ENCODE assay signal across 8 cellular contexts in the genomic region with DNA sequence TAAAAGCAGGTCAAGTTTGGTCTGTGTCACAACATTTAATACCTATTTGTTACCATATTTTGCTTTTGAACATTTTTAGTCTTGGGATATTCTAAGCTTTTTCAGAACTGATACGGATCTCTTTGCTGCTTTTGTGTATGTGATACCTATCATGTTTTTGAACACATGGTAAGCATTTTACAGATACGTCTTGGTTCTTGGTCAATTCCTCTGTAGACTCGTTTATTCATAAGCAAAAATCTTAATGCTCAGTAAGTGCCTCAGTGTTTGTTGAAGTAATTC. TPM values are rescaled to one million over a fixed set of nuclear protein-coding genes. Genes with fewer than 3 reads are reported as not detected.
DNase-seq lines count a peak whose midpoint lies in the region; ATAC-seq and TF ChIP-seq lines count a peak whose summit lies in the region.

No MANE protein-coding gene starts in this region.

- no peaks in the 10 kb centered on the region for H3K27me3 Mint-ChIP-seq in stimulated activated naive CD8-positive, alpha-beta T cell treated with anti-CD3 and anti-CD28 coated beads, Interleukin-15, Interleukin-2, amounts not matched to agents 100 ng/mL and 50 ng/mL, for 24 hours

- peak overlapping the region; percentile 98 for H3K27ac Mint-ChIP-seq in stimulated activated naive CD8-positive, alpha-beta T cell treated with anti-CD3 and anti-CD28 coated beads, Interleukin-15, Interleukin-2, amounts not matched to agents 100 ng/mL and 50 ng/mL, for 24 hours

- H3K4me1 ChIP-seq in ascending aorta (peaks cover 3 to 10% of the 10 kb centered on the region in 2 donors), lung (ENCODE audit: control insufficient read depth in 2 of 2, insufficient read depth in 2 of 2, low read length in 2 of 2) (peaks cover 0 to 2% of the 10 kb centered on the region in 2 donors), aorta (ENCODE audit: control insufficient read depth in 1 of 2, insufficient read depth in 2 of 2, low read length in 2 of 2) (no peaks in the 10 kb centered on the region)

- H3K9me3 ChIP-seq in ascending aorta (no peaks in the 10 kb centered on the region), lung (ENCODE audit: control insufficient read depth in 2 of 2, insufficient read depth in 1 of 2, low read length in 1 of 2) (peaks cover 0 to 2% of the 10 kb centered on the region in 2 donors), aorta (ENCODE audit: control insufficient read depth, low read length) (no peaks in the 10 kb centered on the region)

- no peak for DNase-seq in stimulated activated naive CD8-positive, alpha-beta T cell treated with anti-CD3 and anti-CD28 coated beads, Interleukin-15, Interleukin-2, amounts not matched to agents 100 U/mL and 50 U/mL, for 24 hours
- DNase-seq in ascending aorta (ENCODE audit: low spot score in 2 of 2): no peak
- no peak for DNase-seq in lung (ENCODE audit: low spot score)
- DNase-seq in aorta: no peak
- no peak for DNase-seq in posterior vena cava (ENCODE audit: low spot score)
- no peak for DNase-seq in NCI-H524 treated with DMSO at 0.1 percent for 48 hours (lab: John Stamatoyannopoulos, UW)
- DNase-seq in medulla oblongata (ENCODE audit: extremely low spot score): no peak

- WGBS in lung, 2 donors: 0 to 1% methylated on average over 3 of the region's 3 CpGs
- 1% methylated on average over 3 of the region's 3 CpGs for WGBS in aorta, 2 donors

- H3K4me3 ChIP-seq in ascending aorta (peak overlapping the region; percentile 69 to 74), lung (peak overlapping the region; percentile 88), aorta (ENCODE audit: low read length in 2 of 2) (peak overlapping the region; percentile 71 to 83)

- H3K27me3 ChIP-seq in ascending aorta (no peaks in the 10 kb centered on the region), lung (ENCODE audit: control insufficient read depth, insufficient read depth) (no peaks in the 10 kb centered on the region), aorta (ENCODE audit: control insufficient read depth in 1 of 2, insufficient read depth in 2 of 2, low read length in 1 of 2) (no peaks in the 10 kb centered on the region)

- H3K4me1 Mint-ChIP-seq in stimulated activated naive CD8-positive, alpha-beta T cell treated with anti-CD3 and anti-CD28 coated beads, Interleukin-15, Interleukin-2, amounts not matched to agents 100 ng/mL and 50 ng/mL, for 24 hours (ENCODE audit: low read depth): peaks cover 24% of the 10 kb centered on the region

- peaks cover 40 to 42% of the 10 kb centered on the region in 2 donors for H3K36me3 ChIP-seq in ascending aorta
- H3K36me3 ChIP-seq in lung (ENCODE audit: control insufficient read depth in 2 of 2, insufficient read depth in 2 of 2, low read length in 2 of 2): peaks cover 11 to 35% of the 10 kb centered on the region in 2 donors
- peaks cover 6 to 14% of the 10 kb centered on the region in 2 donors for H3K36me3 ChIP-seq in aorta (ENCODE audit: control insufficient read depth in 1 of 2, insufficient read depth in 2 of 2, low read length in 1 of 2)

- TF ChIP-seq CTCF in ascending aorta (IDR thresholded peaks at IDR 0.05) (no peak), lung (IDR thresholded peaks at IDR 0.05; ENCODE audit: control extremely low read depth, extremely low read depth) (no peak)

- peak overlapping the region; percentile 97 to 99 for H3K27ac ChIP-seq in ascending aorta
- H3K27ac ChIP-seq in lung (ENCODE audit: low read depth in 1 of 2, low read length in 1 of 2): peak overlapping the region in 1 of 2 donors; percentile 87
- peak overlapping the region in 1 of 2 donors; percentile 99 for H3K27ac ChIP-seq in aorta (ENCODE audit: low read depth in 1 of 2, low read length in 2 of 2)

- intact Hi-C loops in ascending aorta (cut with DNase I) (loop anchor here (1.0 to 5.0 kb wide), 6 partner anchors 49 to 729 kb away; a partner anchor contains a TSS), aorta (cut with DNase I) (loop anchor here (2.0 to 5.0 kb wide), 2 partner anchors 51 to 103 kb away; a partner anchor contains a TSS), posterior vena cava (cut with DNase I) (loop anchor here in 1 of 2 donors (10.0 kb wide), 1 partner anchor 103 kb away; a partner anchor contains a TSS)

- H3K36me3 Mint-ChIP-seq in stimulated activated naive CD8-positive, alpha-beta T cell treated with anti-CD3 and anti-CD28 coated beads, Interleukin-15, Interleukin-2, amounts not matched to agents 100 ng/mL and 50 ng/mL, for 24 hours (ENCODE audit: low read depth): peaks cover 44% of the 10 kb centered on the region

- H3K4me3 Mint-ChIP-seq in stimulated activated naive CD8-positive, alpha-beta T cell treated with anti-CD3 and anti-CD28 coated beads, Interleukin-15, Interleukin-2, amounts not matched to agents 100 ng/mL and 50 ng/mL, for 24 hours: peak overlapping the region; percentile 95

- ATAC-seq in stimulated activated naive CD8-positive, alpha-beta T cell treated with anti-CD3 and anti-CD28 coated beads, Interleukin-15, Interleukin-2, amounts not matched to agents 100 U/mL and 50 U/mL, for 24 hours: no peak
- ATAC-seq in lung (ENCODE audit: insufficient read depth, low FRiP score) (no peak), aorta (ENCODE audit: low FRiP score) (no peak)

- H3K9me3 Mint-ChIP-seq in stimulated activated naive CD8-positive, alpha-beta T cell treated with anti-CD3 and anti-CD28 coated beads, Interleukin-15, Interleukin-2, amounts not matched to agents 100 ng/mL and 50 ng/mL, for 24 hours: peaks cover 30% of the 10 kb centered on the region

RNA-seq across cellular contexts. Expression of a gene that starts 0.6 kb away (rescaled TPM):
- 13.9 TPM for total RNA-seq in ascending aorta
- 10 to 100 TPM; 21.1 to 53.8 TPM for total RNA-seq in lung
- polyA plus RNA-seq in lung: 10 to 100 TPM; 12.2 to 13.2 TPM
- 10 to 100 TPM; 32.8 to 40.4 TPM for total RNA-seq in aorta
- 10 to 100 TPM; 14.0 to 25.5 TPM for polyA plus RNA-seq in aorta
- 10 to 100 TPM; 25.5 to 26.3 TPM for total RNA-seq in posterior vena cava

RNA-seq across cellular contexts. Expression of a gene that starts 48.6 kb away (rescaled TPM):
- 7.5 TPM for total RNA-seq in ascending aorta
- 10 to 100 TPM; 14.6 to 42.6 TPM for total RNA-seq in lung
- polyA plus RNA-seq in lung: 1 to 10 TPM; 5.7 to 9.7 TPM
- 10 to 100 TPM; 27.1 to 31.8 TPM for total RNA-seq in aorta
- polyA plus RNA-seq in aorta: 10 to 100 TPM in 1 of 2 donors, 1 to 10 TPM in 1; 6.3 to 15.1 TPM
- total RNA-seq in posterior vena cava: 10 to 100 TPM; 12.8 to 14.9 TPM
